In the genomic region with DNA sequence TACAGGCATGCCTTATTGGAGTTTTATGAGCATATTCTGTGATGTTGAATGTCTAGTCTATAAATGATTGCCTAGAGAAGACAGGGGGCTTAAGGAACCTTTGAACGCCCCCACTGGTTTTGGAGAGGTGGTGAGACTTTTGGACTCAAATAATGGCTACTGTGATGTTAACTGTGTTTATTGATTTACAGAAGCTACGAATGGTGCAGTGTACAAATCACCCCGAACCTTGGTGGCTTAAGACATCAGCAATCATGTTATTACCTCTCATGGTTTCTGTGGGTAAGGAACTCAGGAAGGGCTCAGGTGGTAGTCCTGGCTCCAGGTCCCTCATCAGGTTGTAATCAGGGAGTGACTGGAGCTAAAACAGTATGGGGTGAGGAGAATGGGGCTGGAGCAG, we compare ENCODE assay signal across 27 cellular contexts. TPM values are rescaled to one million over a fixed set of nuclear protein-coding genes. Genes with fewer than 3 reads are reported as not detected.
"Had no signal": no experiment of that assay in that cellular context is flagged by ENCODE, and none has a peak within 500 bp of the region (broad histone marks: within the 10 kb centered on the region; RNA-seq: fewer than 3 reads in every experiment).

No MANE protein-coding gene starts in this region.

- H3K4me1 Mint-ChIP-seq: naive B cell; natural killer cell; stimulated activated effector memory CD8-positive, alpha-beta T cell treated with anti-CD3 and anti-CD28 coated beads, Interleukin-12 subunit alpha, Interleukin-12 subunit beta, amount 100 ng/mL, for 72 hours had no signal

- DNase-seq: hippocampal formation; kidney; left colon; left lung; lower lobe of right lung; mammary epithelial cell; mesendoderm; naive B cell; natural killer cell; pancreas; retina; right cardiac atrium; sigmoid colon; small intestine; spleen; stimulated activated CD4-positive, alpha-beta T cell treated with anti-CD3 and anti-CD28 coated beads, Interleukin-4, amount 100 ng/mL, for 24 hours; stimulated activated naive CD4-positive, alpha-beta T cell; tibial artery; trophoblast cell; uterus had no signal

- H3K4me1 ChIP-seq: left lung, lower lobe of right lung, pancreas, prostate gland, sigmoid colon, spleen, suprapubic skin, tibial artery, uterus had no signal

- H3K9me3 Mint-ChIP-seq: natural killer cell; stimulated activated effector memory CD8-positive, alpha-beta T cell treated with anti-CD3 and anti-CD28 coated beads, Interleukin-12 subunit alpha, Interleukin-12 subunit beta, amount 100 ng/mL, for 72 hours; stimulated activated naive CD8-positive, alpha-beta T cell treated with anti-CD3 and anti-CD28 coated beads, Interleukin-15, Interleukin-2, amounts not matched to agents 100 ng/mL and 50 ng/mL, for 24 hours had no signal

- H3K4me3 Mint-ChIP-seq: mesothelial cell of epicardium; natural killer cell; stimulated activated effector memory CD8-positive, alpha-beta T cell treated with anti-CD3 and anti-CD28 coated beads, Interleukin-12 subunit alpha, Interleukin-12 subunit beta, amount 100 ng/mL, for 72 hours; stimulated activated naive CD8-positive, alpha-beta T cell treated with anti-CD3 and anti-CD28 coated beads, Interleukin-15, Interleukin-2, amounts not matched to agents 100 ng/mL and 50 ng/mL, for 24 hours had no signal

- H3K27me3 Mint-ChIP-seq: naive B cell; stimulated activated naive CD8-positive, alpha-beta T cell treated with anti-CD3 and anti-CD28 coated beads, Interleukin-15, Interleukin-2, amounts not matched to agents 100 ng/mL and 50 ng/mL, for 24 hours had no signal

- H3K36me3 Mint-ChIP-seq: mesothelial cell of epicardium; naive B cell; natural killer cell; stimulated activated effector memory CD8-positive, alpha-beta T cell treated with anti-CD3 and anti-CD28 coated beads, Interleukin-12 subunit alpha, Interleukin-12 subunit beta, amount 100 ng/mL, for 72 hours had no signal

- H3K27ac ChIP-seq: left lung, lower lobe of right lung, pancreas, prostate gland, sigmoid colon, spleen, suprapubic skin, thoracic aorta, tibial artery, uterus had no signal

- H3K9me3 ChIP-seq: left lung, lower lobe of right lung, pancreas, prostate gland, sigmoid colon, spleen, suprapubic skin, thoracic aorta, tibial artery, uterus had no signal

- H3K4me3 ChIP-seq: left lung, lower lobe of right lung, pancreas, prostate gland, sigmoid colon, spleen, suprapubic skin, thoracic aorta, tibial artery, uterus had no signal

- ATAC-seq: left colon; left lung; lower lobe of right lung; natural killer cell; pancreas; right cardiac atrium; stimulated activated effector memory CD8-positive, alpha-beta T cell treated with anti-CD3 and anti-CD28 coated beads, Interleukin-12 subunit alpha, Interleukin-12 subunit beta, amount 100 ng/mL, for 72 hours had no signal

- H3K27ac Mint-ChIP-seq: mesothelial cell of epicardium; natural killer cell; stimulated activated effector memory CD8-positive, alpha-beta T cell treated with anti-CD3 and anti-CD28 coated beads, Interleukin-12 subunit alpha, Interleukin-12 subunit beta, amount 100 ng/mL, for 72 hours; stimulated activated naive CD8-positive, alpha-beta T cell treated with anti-CD3 and anti-CD28 coated beads, Interleukin-15, Interleukin-2, amounts not matched to agents 100 ng/mL and 50 ng/mL, for 24 hours had no signal

- H3K36me3 ChIP-seq: left lung, lower lobe of right lung, pancreas, prostate gland, sigmoid colon, spleen, suprapubic skin, thoracic aorta, tibial artery, uterus had no signal

- H3K27me3 ChIP-seq: left lung, pancreas, sigmoid colon, spleen, suprapubic skin, tibial artery, uterus had no signal

RNA-seq across cellular contexts. Expression of a gene that starts 33.3 kb away (rescaled TPM):
- total RNA-seq: mononuclear cell had no signal

RNA-seq across cellular contexts. Expression of a gene that starts 50.7 kb away (rescaled TPM):
- total RNA-seq: mammary epithelial cell had no signal
